ENCODE assay signal across 8 cellular contexts in genomic region chr2:9174771-9175441, GRCh38. TPM values are rescaled to one million over a fixed set of nuclear protein-coding genes. Genes with fewer than 3 reads are reported as not detected.
DNase-seq lines count a peak whose midpoint lies in the region; ATAC-seq and TF ChIP-seq lines count a peak whose summit lies in the region.

No MANE protein-coding gene starts in this region.

- H3K4me3 ChIP-seq in GM23248 (peak overlapping the region; percentile 2; the same call in 1 of the 2 replicates), mammary epithelial cell (replicated peaks in 1 of 3; ENCODE audit: insufficient read depth in 1 of 3, low read depth in 2 of 3, low read length in 3 of 3) (no peak overlapping the region)

- no peaks in the 10 kb centered on the region for H3K79me2 ChIP-seq in GM23248 (ENCODE audit: insufficient read depth)
- no peaks in the 10 kb centered on the region for H3K79me2 ChIP-seq in mammary epithelial cell (ENCODE audit: insufficient read depth, low read length)

- intact Hi-C loops in mammary epithelial cell (cut with micrococcal nuclease) (no loop called here), posterior vena cava (cut with DNase I) (no loop called here)

- DNase-seq in GM23248, result peak; percentile 92
- DNase-seq in NCI-H2171 treated with DMSO at 0.1 percent for 48 hours (lab: John Stamatoyannopoulos, UW), result peak; percentile 92
- DNase-seq in mammary epithelial cell, result peak; percentile 56
- DNase-seq in posterior vena cava (ENCODE audit: low spot score), result peak; percentile 31
- no peak for DNase-seq in activated CD8-positive, alpha-beta memory T cell treated with anti-CD3 and anti-CD28 coated beads, Interleukin-2, amount 50 U/mL, for 4 hours
- no peak for DNase-seq in GM20000 (ENCODE audit: low spot score)

- peak overlapping the region; percentile 66 for H3K4me2 ChIP-seq in GM23248 (ENCODE audit: unreplicated experiment)
- H3K4me2 ChIP-seq in mammary epithelial cell (ENCODE audit: insufficient read depth, low read depth, low read length), result no peak overlapping the region

- no peaks in the 10 kb centered on the region for H3K9me2 ChIP-seq in GM23248 (ENCODE audit: insufficient read depth)

- no peak for TF ChIP-seq CTCF in mammary epithelial cell (conservative IDR thresholded peaks at IDR 0.05 in 1 of 2, IDR thresholded peaks at IDR 0.05 in 1 of 2; ENCODE audit: extremely low read depth in 1 of 2, insufficient read depth in 1 of 2, low read depth in 1 of 2, low read length in 2 of 2)
- no peak for TF ChIP-seq CTCF in GM20000 (IDR thresholded peaks at IDR 0.05; ENCODE audit: extremely low read depth, missing control alignments)

- H4K20me1 ChIP-seq in GM23248 (ENCODE audit: insufficient read depth) (no peaks in the 10 kb centered on the region), mammary epithelial cell (ENCODE audit: insufficient read depth, low read length) (no peaks in the 10 kb centered on the region)

- H3K27ac ChIP-seq in GM23248 (peak overlapping the region; percentile 61), mammary epithelial cell (ENCODE audit: insufficient read depth, low read depth, low read length) (no peak overlapping the region)

- 40 to 44% methylated on average over 10 of the region's 10 CpGs for WGBS in GM23248 (ENCODE audit: low coverage in 1 of 2, low lambda C conversion rate in 2 of 2, missing lambda C conversion rate in 2 of 2), 2 experiments
- WGBS in mammary epithelial cell (ENCODE audit: low coverage, missing lambda C conversion rate), result 65% methylated on average over 10 of the region's 10 CpGs

- peak overlapping the region; percentile 29 for H3K9ac ChIP-seq in GM23248
- H3K9ac ChIP-seq in mammary epithelial cell (ENCODE audit: insufficient read depth, low read length), result no peak overlapping the region

- BruUV-seq in mammary epithelial cell (replicated peaks; lab: Mats Ljungman, UMichigan), result no TSS peak

- ATAC-seq in HG02870 (IDR thresholded peaks at IDR 0.05; ENCODE audit: unreplicated experiment), result no peak
- ATAC-seq in HG03342 (IDR thresholded peaks at IDR 0.05; ENCODE audit: unreplicated experiment), result no peak

- CTCF ChIA-PET in mammary epithelial cell (lab: Charles Lee; ENCODE audit: low non-redundant PET), result no interaction called here

- H3F3A ChIP-seq in GM23248 (ENCODE audit: insufficient read depth), result peaks cover 32% of the 10 kb centered on the region

- no peaks in the 10 kb centered on the region for H3K36me3 ChIP-seq in GM23248 (ENCODE audit: low read depth)
- H3K36me3 ChIP-seq in mammary epithelial cell (ENCODE audit: insufficient read depth, low read length), result no peaks in the 10 kb centered on the region

- in situ Hi-C loops in GM23248 (cut with MboI), result no loop called here
- in situ Hi-C loops in mammary epithelial cell (cut with MboI; ENCODE audit: low sequenced_read_pairs in 2 of 2), result no loop called here

- H3K27me3 ChIP-seq in GM23248 (replicated peaks; ENCODE audit: insufficient read depth) (no peaks in the 10 kb centered on the region), mammary epithelial cell (ENCODE audit: insufficient read depth, low read length) (no peaks in the 10 kb centered on the region)

- dilution Hi-C loops in mammary epithelial cell (cut with HindIII; ENCODE audit: low sequenced_read_pairs), result loop anchor here (5.0 kb wide), 1 partner anchor 57 kb away; no protein-coding TSS in a partner anchor

- H2AFZ ChIP-seq in GM23248 (peak overlapping the region; percentile 5), mammary epithelial cell (ENCODE audit: low read depth, low read length) (peak overlapping the region; percentile 37)

- H3K4me1 ChIP-seq in GM23248 (ENCODE audit: insufficient read depth) (peaks cover 36% of the 10 kb centered on the region), mammary epithelial cell (ENCODE audit: insufficient read depth, low read length) (peaks cover 36% of the 10 kb centered on the region)

- H3K9me3 ChIP-seq in GM23248 (ENCODE audit: low read depth) (no peaks in the 10 kb centered on the region), mammary epithelial cell (replicated peaks; ENCODE audit: insufficient read depth, low read length) (no peaks in the 10 kb centered on the region)

RNA-seq across cellular contexts. Expression of gene ASAP2, which starts 31.7 kb away (rescaled TPM):
- total RNA-seq in GM23248 (2014; rRNA removed; shearing (Covaris generic)), result 49.6 and 54.1 TPM in 2 replicates
- 8.8 and 10.9 TPM in 2 replicates for polyA plus RNA-seq in GM23248 (2016; fragmentation: Nextera tagmentation; extraction: Ambion mirVana)
- 100 to 1,000 TPM in 1 of 2 donors, 10 to 100 TPM in 1; 40.8 to 137 TPM for total RNA-seq in mammary epithelial cell
- polyA plus RNA-seq in mammary epithelial cell, result 56.4 TPM
- 60.0 TPM for polyA minus RNA-seq in mammary epithelial cell
- total RNA-seq in posterior vena cava, result 10 to 100 TPM; 28.1 to 31.3 TPM

Comparison
In these comparisons a context has a peak if more than half of its experiments do, and no peak if none do; other contexts are left out.
1. DNase-seq: peak in GM23248 (single experiment), NCI-H2171 treated with DMSO at 0.1 percent for 48 hours (single experiment), mammary epithelial cell (single experiment) and posterior vena cava (single experiment); none in activated CD8-positive, alpha-beta memory T cell treated with anti-CD3 and anti-CD28 coated beads, Interleukin-2, amount 50 U/mL, for 4 hours (single experiment) and GM20000 (single experiment).